Comparison of ENCODE assay signal across 2 cellular contexts in the genomic region with DNA sequence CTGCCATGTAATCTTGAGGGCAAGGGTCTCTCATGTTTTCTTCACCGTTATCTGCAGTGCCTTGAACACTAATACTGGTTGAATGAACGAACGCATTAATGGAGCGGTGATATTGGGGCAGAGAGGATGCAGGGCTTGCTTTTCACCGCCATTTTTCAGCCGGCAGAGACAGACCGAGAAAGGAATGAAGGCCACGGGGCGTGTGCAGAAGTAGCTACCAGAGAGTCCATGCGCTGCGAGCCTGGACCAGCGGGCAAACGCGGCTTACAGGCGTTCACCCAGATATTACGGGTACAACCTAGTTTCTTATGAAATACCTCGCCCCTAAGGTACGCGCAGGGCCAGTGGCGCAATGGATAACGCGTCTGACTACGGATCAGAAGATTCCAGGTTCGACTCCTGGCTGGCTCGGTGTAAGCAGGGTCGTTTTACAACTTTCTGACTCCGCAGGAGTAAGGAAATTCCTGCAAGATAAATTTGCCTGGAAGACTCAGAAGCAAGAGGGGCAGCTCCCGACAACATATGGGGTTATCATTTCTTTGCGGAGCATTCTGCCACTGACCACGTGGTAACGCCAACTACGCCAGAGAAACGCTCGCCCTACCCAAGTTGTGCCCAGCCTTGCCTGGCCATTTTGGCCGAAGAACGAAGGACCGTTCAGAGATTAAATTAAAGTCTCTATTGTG.
TF ChIP-seq lines count a peak whose summit lies in the region.

No MANE protein-coding gene starts in this region.

TF ChIP-seq in A549, 52 proteins besides CTCF, POLR2A, EP300 and RAD21 (continued from another document):
- TF ChIP-seq MYC (IDR thresholded peaks at IDR 0.05; ENCODE audit: borderline replicate concordance, low read length) = no peak; the same call in 1 of the 2 replicates
- TF ChIP-seq, protein P1, sequence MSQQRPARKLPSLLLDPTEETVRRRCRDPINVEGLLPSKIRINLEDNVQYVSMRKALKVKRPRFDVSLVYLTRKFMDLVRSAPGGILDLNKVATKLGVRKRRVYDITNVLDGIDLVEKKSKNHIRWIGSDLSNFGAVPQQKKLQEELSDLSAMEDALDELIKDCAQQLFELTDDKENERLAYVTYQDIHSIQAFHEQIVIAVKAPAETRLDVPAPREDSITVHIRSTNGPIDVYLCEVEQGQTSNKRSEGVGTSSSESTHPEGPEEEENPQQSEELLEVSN (IDR thresholded peaks at IDR 0.05; ENCODE audit: borderline replicate concordance, low read depth) = peak; percentile 51; the same call in 1 of the 2 replicates
- TF ChIP-seq JUN (IDR thresholded peaks at IDR 0.05) = 0 out of 5 replicates have a peak, but pooled peaks of 1 of the 2 experiments have one; percentile 22
- TF ChIP-seq GATA3 (IDR thresholded peaks at IDR 0.05; ENCODE audit: borderline replicate concordance) = 0 out of 2 replicates have a peak, but pooled peaks have one; percentile 31
- TF ChIP-seq CHD4 (IDR thresholded peaks at IDR 0.05; ENCODE audit: borderline replicate concordance) = no peak
- TF ChIP-seq, protein P2, sequence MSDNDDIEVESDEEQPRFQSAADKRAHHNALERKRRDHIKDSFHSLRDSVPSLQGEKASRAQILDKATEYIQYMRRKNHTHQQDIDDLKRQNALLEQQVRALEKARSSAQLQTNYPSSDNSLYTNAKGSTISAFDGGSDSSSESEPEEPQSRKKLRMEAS (IDR thresholded peaks at IDR 0.05) = peak; percentile 81
- peak; percentile 73; the same call in 1 of the 2 replicates for TF ChIP-seq RFX5 (IDR thresholded peaks at IDR 0.05)

TF ChIP-seq in WTC11, 78 proteins besides CTCF, POLR2A, EP300 and RAD21 (continued from another document and continues in another):
- TF ChIP-seq, protein P3, sequence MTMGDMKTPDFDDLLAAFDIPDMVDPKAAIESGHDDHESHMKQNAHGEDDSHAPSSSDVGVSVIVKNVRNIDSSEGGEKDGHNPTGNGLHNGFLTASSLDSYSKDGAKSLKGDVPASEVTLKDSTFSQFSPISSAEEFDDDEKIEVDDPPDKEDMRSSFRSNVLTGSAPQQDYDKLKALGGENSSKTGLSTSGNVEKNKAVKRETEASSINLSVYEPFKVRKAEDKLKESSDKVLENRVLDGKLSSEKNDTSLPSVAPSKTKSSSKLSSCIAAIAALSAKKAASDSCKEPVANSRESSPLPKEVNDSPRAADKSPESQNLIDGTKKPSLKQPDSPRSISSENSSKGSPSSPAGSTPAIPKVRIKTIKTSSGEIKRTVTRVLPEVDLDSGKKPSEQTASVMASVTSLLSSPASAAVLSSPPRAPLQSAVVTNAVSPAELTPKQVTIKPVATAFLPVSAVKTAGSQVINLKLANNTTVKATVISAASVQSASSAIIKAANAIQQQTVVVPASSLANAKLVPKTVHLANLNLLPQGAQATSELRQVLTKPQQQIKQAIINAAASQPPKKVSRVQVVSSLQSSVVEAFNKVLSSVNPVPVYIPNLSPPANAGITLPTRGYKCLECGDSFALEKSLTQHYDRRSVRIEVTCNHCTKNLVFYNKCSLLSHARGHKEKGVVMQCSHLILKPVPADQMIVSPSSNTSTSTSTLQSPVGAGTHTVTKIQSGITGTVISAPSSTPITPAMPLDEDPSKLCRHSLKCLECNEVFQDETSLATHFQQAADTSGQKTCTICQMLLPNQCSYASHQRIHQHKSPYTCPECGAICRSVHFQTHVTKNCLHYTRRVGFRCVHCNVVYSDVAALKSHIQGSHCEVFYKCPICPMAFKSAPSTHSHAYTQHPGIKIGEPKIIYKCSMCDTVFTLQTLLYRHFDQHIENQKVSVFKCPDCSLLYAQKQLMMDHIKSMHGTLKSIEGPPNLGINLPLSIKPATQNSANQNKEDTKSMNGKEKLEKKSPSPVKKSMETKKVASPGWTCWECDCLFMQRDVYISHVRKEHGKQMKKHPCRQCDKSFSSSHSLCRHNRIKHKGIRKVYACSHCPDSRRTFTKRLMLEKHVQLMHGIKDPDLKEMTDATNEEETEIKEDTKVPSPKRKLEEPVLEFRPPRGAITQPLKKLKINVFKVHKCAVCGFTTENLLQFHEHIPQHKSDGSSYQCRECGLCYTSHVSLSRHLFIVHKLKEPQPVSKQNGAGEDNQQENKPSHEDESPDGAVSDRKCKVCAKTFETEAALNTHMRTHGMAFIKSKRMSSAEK (CRISPR knock-in tag; IDR thresholded peaks at IDR 0.05; ENCODE audit: borderline replicate concordance) = no peak
- TF ChIP-seq, protein P4, sequence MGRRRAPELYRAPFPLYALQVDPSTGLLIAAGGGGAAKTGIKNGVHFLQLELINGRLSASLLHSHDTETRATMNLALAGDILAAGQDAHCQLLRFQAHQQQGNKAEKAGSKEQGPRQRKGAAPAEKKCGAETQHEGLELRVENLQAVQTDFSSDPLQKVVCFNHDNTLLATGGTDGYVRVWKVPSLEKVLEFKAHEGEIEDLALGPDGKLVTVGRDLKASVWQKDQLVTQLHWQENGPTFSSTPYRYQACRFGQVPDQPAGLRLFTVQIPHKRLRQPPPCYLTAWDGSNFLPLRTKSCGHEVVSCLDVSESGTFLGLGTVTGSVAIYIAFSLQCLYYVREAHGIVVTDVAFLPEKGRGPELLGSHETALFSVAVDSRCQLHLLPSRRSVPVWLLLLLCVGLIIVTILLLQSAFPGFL (CRISPR knock-in tag; IDR thresholded peaks at IDR 0.05; ENCODE audit: borderline replicate concordance) = 0 out of 2 replicates have a peak, but pooled peaks have one; percentile 36
- TF ChIP-seq, protein P5, sequence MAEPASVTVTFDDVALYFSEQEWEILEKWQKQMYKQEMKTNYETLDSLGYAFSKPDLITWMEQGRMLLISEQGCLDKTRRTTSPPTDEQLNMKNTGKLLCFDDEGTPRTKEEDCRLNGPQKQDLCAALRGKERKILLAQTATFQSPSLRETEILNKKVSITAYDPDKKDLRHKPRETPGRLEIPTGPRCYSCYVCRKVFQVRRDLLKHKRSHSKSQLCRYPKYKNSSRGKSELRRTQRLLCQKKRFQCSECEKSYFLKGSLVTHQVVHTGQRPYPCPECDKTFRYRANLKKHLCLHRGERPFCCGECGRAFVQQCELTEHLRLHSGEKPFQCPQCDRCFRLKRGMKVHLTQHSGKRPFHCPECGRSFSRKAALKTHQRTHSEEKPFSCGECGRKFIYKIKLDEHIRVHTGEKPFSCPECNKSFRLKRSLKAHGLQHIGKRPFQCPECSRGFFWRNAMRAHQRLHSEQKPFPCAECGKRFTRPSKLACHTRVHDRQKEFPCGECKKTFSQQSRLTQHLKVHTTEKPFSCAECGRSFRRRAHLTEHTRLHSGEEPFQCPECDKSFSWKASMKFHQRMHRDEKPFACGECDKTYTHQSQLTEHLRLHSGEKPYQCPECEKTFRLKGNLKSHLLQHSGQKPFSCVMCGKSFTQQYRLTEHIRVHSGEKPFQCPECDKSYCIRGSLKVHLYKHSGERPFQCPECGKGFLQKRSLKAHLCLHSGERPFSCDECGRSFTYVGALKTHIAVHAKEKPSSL (CRISPR knock-in tag; conservative IDR thresholded peaks at IDR 0.05) = 0 out of 2 replicates have a peak, but pooled peaks have one; percentile 65
- TF ChIP-seq ESRRA (CRISPR knock-in tag; IDR thresholded peaks at IDR 0.05; ENCODE audit: borderline replicate concordance) = no peak; the same call in 1 of the 2 replicates
- TF ChIP-seq ZNF121 (CRISPR knock-in tag; IDR thresholded peaks at IDR 0.05) = no peak
- no peak for TF ChIP-seq ZNF416 (CRISPR knock-in tag; IDR thresholded peaks at IDR 0.05)
- TF ChIP-seq SP1 (CRISPR knock-in tag; conservative IDR thresholded peaks at IDR 0.05) = peak; percentile 62
- TF ChIP-seq NFE2L1 (CRISPR knock-in tag; IDR thresholded peaks at IDR 0.05) = no peak
- TF ChIP-seq, protein P6, sequence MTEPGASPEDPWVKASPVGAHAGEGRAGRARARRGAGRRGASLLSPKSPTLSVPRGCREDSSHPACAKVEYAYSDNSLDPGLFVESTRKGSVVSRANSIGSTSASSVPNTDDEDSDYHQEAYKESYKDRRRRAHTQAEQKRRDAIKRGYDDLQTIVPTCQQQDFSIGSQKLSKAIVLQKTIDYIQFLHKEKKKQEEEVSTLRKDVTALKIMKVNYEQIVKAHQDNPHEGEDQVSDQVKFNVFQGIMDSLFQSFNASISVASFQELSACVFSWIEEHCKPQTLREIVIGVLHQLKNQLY (CRISPR knock-in tag; IDR thresholded peaks at IDR 0.05) = no peak
- TF ChIP-seq, protein P7, sequence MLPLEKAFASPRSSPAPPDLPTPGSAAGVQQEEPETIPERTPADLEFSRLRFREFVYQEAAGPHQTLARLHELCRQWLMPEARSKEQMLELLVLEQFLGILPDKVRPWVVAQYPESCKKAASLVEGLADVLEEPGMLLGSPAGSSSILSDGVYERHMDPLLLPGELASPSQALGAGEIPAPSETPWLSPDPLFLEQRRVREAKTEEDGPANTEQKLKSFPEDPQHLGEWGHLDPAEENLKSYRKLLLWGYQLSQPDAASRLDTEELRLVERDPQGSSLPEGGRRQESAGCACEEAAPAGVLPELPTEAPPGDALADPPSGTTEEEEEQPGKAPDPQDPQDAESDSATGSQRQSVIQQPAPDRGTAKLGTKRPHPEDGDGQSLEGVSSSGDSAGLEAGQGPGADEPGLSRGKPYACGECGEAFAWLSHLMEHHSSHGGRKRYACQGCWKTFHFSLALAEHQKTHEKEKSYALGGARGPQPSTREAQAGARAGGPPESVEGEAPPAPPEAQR (CRISPR knock-in tag; IDR thresholded peaks at IDR 0.05) = no peak
- TF ChIP-seq ZNF219 (CRISPR knock-in tag; IDR thresholded peaks at IDR 0.05; ENCODE audit: borderline replicate concordance) = no peak
- TF ChIP-seq, protein P8, sequence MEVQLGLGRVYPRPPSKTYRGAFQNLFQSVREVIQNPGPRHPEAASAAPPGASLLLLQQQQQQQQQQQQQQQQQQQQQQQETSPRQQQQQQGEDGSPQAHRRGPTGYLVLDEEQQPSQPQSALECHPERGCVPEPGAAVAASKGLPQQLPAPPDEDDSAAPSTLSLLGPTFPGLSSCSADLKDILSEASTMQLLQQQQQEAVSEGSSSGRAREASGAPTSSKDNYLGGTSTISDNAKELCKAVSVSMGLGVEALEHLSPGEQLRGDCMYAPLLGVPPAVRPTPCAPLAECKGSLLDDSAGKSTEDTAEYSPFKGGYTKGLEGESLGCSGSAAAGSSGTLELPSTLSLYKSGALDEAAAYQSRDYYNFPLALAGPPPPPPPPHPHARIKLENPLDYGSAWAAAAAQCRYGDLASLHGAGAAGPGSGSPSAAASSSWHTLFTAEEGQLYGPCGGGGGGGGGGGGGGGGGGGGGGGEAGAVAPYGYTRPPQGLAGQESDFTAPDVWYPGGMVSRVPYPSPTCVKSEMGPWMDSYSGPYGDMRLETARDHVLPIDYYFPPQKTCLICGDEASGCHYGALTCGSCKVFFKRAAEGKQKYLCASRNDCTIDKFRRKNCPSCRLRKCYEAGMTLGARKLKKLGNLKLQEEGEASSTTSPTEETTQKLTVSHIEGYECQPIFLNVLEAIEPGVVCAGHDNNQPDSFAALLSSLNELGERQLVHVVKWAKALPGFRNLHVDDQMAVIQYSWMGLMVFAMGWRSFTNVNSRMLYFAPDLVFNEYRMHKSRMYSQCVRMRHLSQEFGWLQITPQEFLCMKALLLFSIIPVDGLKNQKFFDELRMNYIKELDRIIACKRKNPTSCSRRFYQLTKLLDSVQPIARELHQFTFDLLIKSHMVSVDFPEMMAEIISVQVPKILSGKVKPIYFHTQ (CRISPR knock-in tag; IDR thresholded peaks at IDR 0.05) = no peak
- TF ChIP-seq SMAD3 (CRISPR knock-in tag; IDR thresholded peaks at IDR 0.05; ENCODE audit: borderline replicate concordance) = 0 out of 2 replicates have a peak, but pooled peaks have one; percentile 66
- 0 out of 2 replicates have a peak, but pooled peaks have one; percentile 77 for TF ChIP-seq ZNF232 (CRISPR knock-in tag; IDR thresholded peaks at IDR 0.05)
- TF ChIP-seq, protein P9, sequence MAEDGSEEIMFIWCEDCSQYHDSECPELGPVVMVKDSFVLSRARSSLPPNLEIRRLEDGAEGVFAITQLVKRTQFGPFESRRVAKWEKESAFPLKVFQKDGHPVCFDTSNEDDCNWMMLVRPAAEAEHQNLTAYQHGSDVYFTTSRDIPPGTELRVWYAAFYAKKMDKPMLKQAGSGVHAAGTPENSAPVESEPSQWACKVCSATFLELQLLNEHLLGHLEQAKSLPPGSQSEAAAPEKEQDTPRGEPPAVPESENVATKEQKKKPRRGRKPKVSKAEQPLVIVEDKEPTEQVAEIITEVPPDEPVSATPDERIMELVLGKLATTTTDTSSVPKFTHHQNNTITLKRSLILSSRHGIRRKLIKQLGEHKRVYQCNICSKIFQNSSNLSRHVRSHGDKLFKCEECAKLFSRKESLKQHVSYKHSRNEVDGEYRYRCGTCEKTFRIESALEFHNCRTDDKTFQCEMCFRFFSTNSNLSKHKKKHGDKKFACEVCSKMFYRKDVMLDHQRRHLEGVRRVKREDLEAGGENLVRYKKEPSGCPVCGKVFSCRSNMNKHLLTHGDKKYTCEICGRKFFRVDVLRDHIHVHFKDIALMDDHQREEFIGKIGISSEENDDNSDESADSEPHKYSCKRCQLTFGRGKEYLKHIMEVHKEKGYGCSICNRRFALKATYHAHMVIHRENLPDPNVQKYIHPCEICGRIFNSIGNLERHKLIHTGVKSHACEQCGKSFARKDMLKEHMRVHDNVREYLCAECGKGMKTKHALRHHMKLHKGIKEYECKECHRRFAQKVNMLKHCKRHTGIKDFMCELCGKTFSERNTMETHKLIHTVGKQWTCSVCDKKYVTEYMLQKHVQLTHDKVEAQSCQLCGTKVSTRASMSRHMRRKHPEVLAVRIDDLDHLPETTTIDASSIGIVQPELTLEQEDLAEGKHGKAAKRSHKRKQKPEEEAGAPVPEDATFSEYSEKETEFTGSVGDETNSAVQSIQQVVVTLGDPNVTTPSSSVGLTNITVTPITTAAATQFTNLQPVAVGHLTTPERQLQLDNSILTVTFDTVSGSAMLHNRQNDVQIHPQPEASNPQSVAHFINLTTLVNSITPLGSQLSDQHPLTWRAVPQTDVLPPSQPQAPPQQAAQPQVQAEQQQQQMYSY (CRISPR knock-in tag; IDR thresholded peaks at IDR 0.05) = no peak
- no peak for TF ChIP-seq FOXP1 (CRISPR knock-in tag; IDR thresholded peaks at IDR 0.05; ENCODE audit: borderline replicate concordance)
- TF ChIP-seq, protein P10, sequence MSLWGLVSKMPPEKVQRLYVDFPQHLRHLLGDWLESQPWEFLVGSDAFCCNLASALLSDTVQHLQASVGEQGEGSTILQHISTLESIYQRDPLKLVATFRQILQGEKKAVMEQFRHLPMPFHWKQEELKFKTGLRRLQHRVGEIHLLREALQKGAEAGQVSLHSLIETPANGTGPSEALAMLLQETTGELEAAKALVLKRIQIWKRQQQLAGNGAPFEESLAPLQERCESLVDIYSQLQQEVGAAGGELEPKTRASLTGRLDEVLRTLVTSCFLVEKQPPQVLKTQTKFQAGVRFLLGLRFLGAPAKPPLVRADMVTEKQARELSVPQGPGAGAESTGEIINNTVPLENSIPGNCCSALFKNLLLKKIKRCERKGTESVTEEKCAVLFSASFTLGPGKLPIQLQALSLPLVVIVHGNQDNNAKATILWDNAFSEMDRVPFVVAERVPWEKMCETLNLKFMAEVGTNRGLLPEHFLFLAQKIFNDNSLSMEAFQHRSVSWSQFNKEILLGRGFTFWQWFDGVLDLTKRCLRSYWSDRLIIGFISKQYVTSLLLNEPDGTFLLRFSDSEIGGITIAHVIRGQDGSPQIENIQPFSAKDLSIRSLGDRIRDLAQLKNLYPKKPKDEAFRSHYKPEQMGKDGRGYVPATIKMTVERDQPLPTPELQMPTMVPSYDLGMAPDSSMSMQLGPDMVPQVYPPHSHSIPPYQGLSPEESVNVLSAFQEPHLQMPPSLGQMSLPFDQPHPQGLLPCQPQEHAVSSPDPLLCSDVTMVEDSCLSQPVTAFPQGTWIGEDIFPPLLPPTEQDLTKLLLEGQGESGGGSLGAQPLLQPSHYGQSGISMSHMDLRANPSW (CRISPR knock-in tag; conservative IDR thresholded peaks at IDR 0.05; ENCODE audit: low read depth) = no peak
- no peak for TF ChIP-seq KAT7 (CRISPR knock-in tag; IDR thresholded peaks at IDR 0.05; ENCODE audit: borderline replicate concordance)
- no peak for TF ChIP-seq JAZF1 (CRISPR knock-in tag; IDR thresholded peaks at IDR 0.05)
